In genomic region chr13:51249254-51249653, GRCh38 we compare ENCODE assay signal across 25 cellular contexts. TPM values are rescaled to one million over a fixed set of nuclear protein-coding genes. Genes with fewer than 3 reads are reported as not detected.
DNase-seq lines count a peak whose midpoint lies in the region; TF ChIP-seq lines count a peak whose summit lies in the region.
"Had no signal": no experiment of that assay in that cellular context is flagged by ENCODE, and none has a peak within 500 bp of the region (broad histone marks: within the 10 kb centered on the region; RNA-seq: fewer than 3 reads in every experiment).

No MANE protein-coding gene starts in this region.

- peak; percentile 23 for DNase-seq in NCI-H82 (lab: John Stamatoyannopoulos, UW)
- no peak for DNase-seq in NCI-H82 treated with DMSO at 0.1 percent for 48 hours (lab: John Stamatoyannopoulos, UW; ENCODE audit: unreplicated experiment)
- DNase-seq in SK-N-SH: no peak
- peak; percentile 10 to 30 for DNase-seq in fibroblast of lung (ENCODE audit: low read depth in 2 of 2)
- DNase-seq in CD1c-positive myeloid dendritic cell (ENCODE audit: extremely low spot score): no peak
- no peak for DNase-seq in NCI-H1417 treated with DMSO at 0.1 percent for 48 hours (lab: John Stamatoyannopoulos, UW)
- no peak for DNase-seq in NCI-H146 (lab: John Stamatoyannopoulos, UW)
- DNase-seq: activated CD4-positive, alpha-beta T cell treated with anti-CD3 and anti-CD28 coated beads for 36 hours; activated CD8-positive, alpha-beta T cell treated with anti-CD3 and anti-CD28 coated beads, Interleukin-2, amount 10 ng/mL, durations not matched to agents 7 days and 5 days; activated effector memory CD4-positive, alpha-beta T cell treated with Interleukin-2 at 50 U/mL for 16 hours; aorta; CD8-positive, alpha-beta T cell; dermis blood vessel endothelial cell; H9; naive thymus-derived CD8-positive, alpha-beta T cell; NCI-H345; NCI-H774; occipital lobe; psoas muscle; stimulated activated CD4-positive, alpha-beta T cell treated with anti-CD3 and anti-CD28 coated beads, Interleukin-15, amount 100 ng/mL, for 24 hours; stimulated activated naive CD8-positive, alpha-beta T cell treated with anti-CD3 and anti-CD28 coated beads, Interleukin-15, Interleukin-2, amounts not matched to agents 100 U/mL and 50 U/mL, for 24 hours; transverse colon had no signal

- H3K36me3 ChIP-seq in SK-N-SH (replicated peaks in 1 of 2; ENCODE audit: control insufficient read depth in 1 of 2, insufficient read depth in 2 of 2, low read length in 1 of 2) (no peaks in the 10 kb centered on the region), fibroblast of lung (ENCODE audit: control insufficient read depth, insufficient read depth, low read length) (no peaks in the 10 kb centered on the region), thymus (ENCODE audit: control insufficient read depth, insufficient read depth) (no peaks in the 10 kb centered on the region)
- H3K36me3 ChIP-seq: transverse colon had no signal

- H3K9ac ChIP-seq in SK-N-SH (no peak overlapping the region), fibroblast of lung (ENCODE audit: insufficient read depth, low read length) (no peak overlapping the region)

- peaks cover 4% of the 10 kb centered on the region for H3F3A ChIP-seq in SK-N-SH (replicated peaks; ENCODE audit: insufficient read depth)

- peaks cover 0 to 26% of the 10 kb centered on the region in 2 experiments; a peak in 2 of 4 replicates for H3K4me1 ChIP-seq in SK-N-SH (ENCODE audit: control insufficient read depth in 1 of 2, insufficient read depth in 2 of 2, low read depth in 1 of 2, low read length in 1 of 2)
- H3K4me1 ChIP-seq in fibroblast of lung (ENCODE audit: control insufficient read depth, extremely low read depth, insufficient read depth, low read length): no peaks in the 10 kb centered on the region
- no peaks in the 10 kb centered on the region for H3K4me1 ChIP-seq in thymus (ENCODE audit: control insufficient read depth, insufficient read depth, low read length)
- H3K4me1 ChIP-seq: psoas muscle had no signal

- H4K20me1 ChIP-seq in SK-N-SH (ENCODE audit: insufficient read depth): no peaks in the 10 kb centered on the region
- no peaks in the 10 kb centered on the region for H4K20me1 ChIP-seq in fibroblast of lung (ENCODE audit: control insufficient read depth, extremely low read depth, insufficient read depth, low read length)

- TF ChIP-seq CTCF in SK-N-SH (IDR thresholded peaks at IDR 0.05) (no peak), fibroblast of lung (conservative IDR thresholded peaks at IDR 0.05 in 1 of 2, IDR thresholded peaks at IDR 0.05 in 1 of 2; ENCODE audit: low read depth in 1 of 2, low read length in 2 of 2) (no peak)

- H3K9me2 ChIP-seq in SK-N-SH: no peaks in the 10 kb centered on the region

- CTCF ChIA-PET in SK-N-SH (lab: Yijun Ruan, JAX): interaction anchor here (0.7 to 2.5 kb wide), 8 partner anchors 8 to 100 kb away, joined by 3 to 8 read pairs (median 3); no protein-coding TSS in a partner anchor

- no peak overlapping the region for H2AFZ ChIP-seq in SK-N-SH (ENCODE audit: low read depth)
- H2AFZ ChIP-seq in fibroblast of lung (ENCODE audit: low read length): no peak overlapping the region

- H3K27me3 ChIP-seq in SK-N-SH (ENCODE audit: insufficient read depth) (no peaks in the 10 kb centered on the region), fibroblast of lung (ENCODE audit: control insufficient read depth, insufficient read depth, low read length) (no peaks in the 10 kb centered on the region), thymus (ENCODE audit: control insufficient read depth, insufficient read depth) (no peaks in the 10 kb centered on the region)
- H3K27me3 ChIP-seq: transverse colon had no signal

- no peak overlapping the region for H3K27ac ChIP-seq in SK-N-SH (ENCODE audit: low read depth in 2 of 2, low read length in 1 of 2)
- H3K27ac ChIP-seq in fibroblast of lung (ENCODE audit: insufficient read depth, low read length): no peak overlapping the region
- H3K27ac ChIP-seq in thymus (ENCODE audit: low read depth): peak overlapping the region; percentile 2
- H3K27ac ChIP-seq: psoas muscle, transverse colon had no signal

- POLR2A ChIA-PET in SK-N-SH (lab: Yijun Ruan, JAX): no interaction called here

- H3K9me3 ChIP-seq in SK-N-SH (no peaks in the 10 kb centered on the region), fibroblast of lung (ENCODE audit: control insufficient read depth, insufficient read depth, low read depth, low read length) (no peaks in the 10 kb centered on the region), thymus (ENCODE audit: control insufficient read depth) (no peaks in the 10 kb centered on the region)
- H3K9me3 ChIP-seq: psoas muscle, transverse colon had no signal

- TF ChIP-seq RAD21 in SK-N-SH (IDR thresholded peaks at IDR 0.05; ENCODE audit: low read length): no peak

- H3K4me3 ChIP-seq in SK-N-SH (ENCODE audit: low read depth in 2 of 2, low read length in 1 of 2) (no peak overlapping the region), fibroblast of lung (replicated peaks in 1 of 4; ENCODE audit: control extremely low read depth in 1 of 4, insufficient read depth in 1 of 4, low read depth in 3 of 4, low read length in 4 of 4) (no peak overlapping the region), thymus (ENCODE audit: low read length) (no peak overlapping the region)
- H3K4me3 ChIP-seq: K562, psoas muscle, transverse colon had no signal

- no peak for TF ChIP-seq EP300 in SK-N-SH (IDR thresholded peaks at IDR 0.05; ENCODE audit: borderline replicate concordance in 1 of 2, low read depth in 1 of 2, low read length in 1 of 2)

- H3K4me2 ChIP-seq in SK-N-SH (no peak overlapping the region), fibroblast of lung (ENCODE audit: extremely low read depth, insufficient read depth, low read length) (no peak overlapping the region)

- WGBS in SK-N-SH (ENCODE audit: low lambda C conversion rate): 86% methylated on average over 1 of the region's 1 CpG
- WGBS in thymus: 95% methylated on average over 1 of the region's 1 CpG

- H3K79me2 ChIP-seq in SK-N-SH (ENCODE audit: insufficient read depth): no peaks in the 10 kb centered on the region
- H3K79me2 ChIP-seq in fibroblast of lung (ENCODE audit: control insufficient read depth, insufficient read depth, low read length): no peaks in the 10 kb centered on the region

TF ChIP-seq in SK-N-SH, 30 proteins besides CTCF, POLR2A, EP300 and RAD21:
- no peak for TF ChIP-seq MAX (IDR thresholded peaks at IDR 0.05; ENCODE audit: low read depth)
- 0 out of 2 replicates have a peak, but pooled peaks have one; percentile 13 for TF ChIP-seq JUND (IDR thresholded peaks at IDR 0.05)
- peak; percentile 31; the same call in 1 of the 2 replicates for TF ChIP-seq FOSL2 (IDR thresholded peaks at IDR 0.05; ENCODE audit: borderline replicate concordance, low read depth)
- no peak for TF ChIP-seq TEAD4 (IDR thresholded peaks at IDR 0.05; ENCODE audit: borderline replicate concordance, insufficient read depth)
- no peak for TF ChIP-seq NFIC (IDR thresholded peaks at IDR 0.05; ENCODE audit: borderline replicate concordance)
- TF ChIP-seq NRF1 (IDR thresholded peaks at IDR 0.05; ENCODE audit: low read depth, low read length): no peak

RNA-seq across cellular contexts. Expression of gene FAM124A, which starts 27.1 kb away (rescaled TPM):
- polyA plus RNA-seq in SK-N-SH (2012; rRNA removed) (1.5 and 2.0 TPM in 2 replicates), fibroblast of lung (1.7 and 3.2 TPM in 2 replicates), thymus (5.2 TPM)
- 1.3 and 1.6 TPM in 2 replicates for polyA plus RNA-seq in SK-N-SH (2012; cell fraction: cytosol; rRNA removed)
- 1.0 and 1.5 TPM in 2 replicates for polyA plus RNA-seq in SK-N-SH (2012; cell fraction: nucleus; rRNA removed)
- total RNA-seq in fibroblast of lung: 2.6 and 4.8 TPM in 2 replicates
- 1.8 and 2.7 TPM in 2 replicates for polyA plus RNA-seq in fibroblast of lung (2012)
- polyA minus RNA-seq in fibroblast of lung (ENCODE audit: low replicate concordance): 3.0 and 5.4 TPM in 2 replicates
- total RNA-seq: activated CD8-positive, alpha-beta T cell treated with anti-CD3 and anti-CD28 coated beads, Interleukin-2, amount 10 ng/mL, durations not matched to agents 7 days and 5 days; HT-29; K562; naive thymus-derived CD8-positive, alpha-beta T cell had no signal
- polyA plus RNA-seq: K562 had no signal

Comparison
In these comparisons a context has a peak if more than half of its experiments do, and no peak if none do; other contexts are left out.
1. DNase-seq: peak in NCI-H82 (single experiment) and fibroblast of lung (2 of 2); none in NCI-H82 treated with DMSO at 0.1 percent for 48 hours (single experiment), SK-N-SH (single experiment), CD1c-positive myeloid dendritic cell (single experiment), NCI-H1417 treated with DMSO at 0.1 percent for 48 hours (single experiment) and NCI-H146 (single experiment).